1 cellular context compared by ENCODE assay signal in the genomic region with DNA sequence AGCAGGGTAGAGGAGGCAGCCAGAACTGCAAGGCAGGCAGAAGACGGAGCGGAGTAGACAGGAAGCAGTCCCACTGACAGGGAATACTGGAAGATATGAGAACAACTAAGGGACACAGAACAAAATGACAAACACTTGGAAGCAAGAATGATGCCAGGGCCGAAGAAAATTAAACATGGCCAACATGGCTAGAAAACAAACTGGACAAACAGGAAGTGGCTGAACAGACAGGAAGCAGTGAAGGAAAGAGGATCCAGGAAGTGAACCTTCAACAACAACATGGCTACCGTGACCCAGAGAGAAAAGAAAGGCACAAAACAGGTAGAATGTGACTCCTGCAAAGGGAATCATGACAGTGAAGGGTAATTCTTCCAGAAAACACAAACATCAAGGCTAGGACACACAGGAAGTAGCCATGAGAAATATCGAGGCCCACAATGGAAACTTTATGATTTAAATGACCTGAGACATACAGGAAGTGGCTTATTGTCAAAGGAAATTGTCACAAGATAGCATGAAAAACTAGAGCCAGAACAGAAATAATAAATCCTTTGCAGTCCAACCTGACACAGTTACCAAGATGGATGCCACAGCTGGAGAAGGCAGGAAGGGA.
TF ChIP-seq lines count a peak whose summit lies in the region.

No MANE protein-coding gene starts in this region.

TF ChIP-seq in IMR-90, 13 proteins besides CTCF, POLR2A, EP300 and RAD21:
- TF ChIP-seq, protein P1, sequence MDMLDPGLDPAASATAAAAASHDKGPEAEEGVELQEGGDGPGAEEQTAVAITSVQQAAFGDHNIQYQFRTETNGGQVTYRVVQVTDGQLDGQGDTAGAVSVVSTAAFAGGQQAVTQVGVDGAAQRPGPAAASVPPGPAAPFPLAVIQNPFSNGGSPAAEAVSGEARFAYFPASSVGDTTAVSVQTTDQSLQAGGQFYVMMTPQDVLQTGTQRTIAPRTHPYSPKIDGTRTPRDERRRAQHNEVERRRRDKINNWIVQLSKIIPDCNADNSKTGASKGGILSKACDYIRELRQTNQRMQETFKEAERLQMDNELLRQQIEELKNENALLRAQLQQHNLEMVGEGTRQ (IDR thresholded peaks at IDR 0.05; ENCODE audit: low read depth, low read length): no peak
- TF ChIP-seq FOS (IDR thresholded peaks at IDR 0.05; ENCODE audit: low read depth, low read length): no peak
- TF ChIP-seq BHLHE40 (IDR thresholded peaks at IDR 0.05; ENCODE audit: low read depth, low read length): no peak
- TF ChIP-seq MXI1 (IDR thresholded peaks at IDR 0.05; ENCODE audit: borderline replicate concordance, low read depth, low read length): no peak
- no peak for TF ChIP-seq RFX5 (IDR thresholded peaks at IDR 0.05; ENCODE audit: low read depth, low read length)
- TF ChIP-seq NFE2L2 (IDR thresholded peaks at IDR 0.05; ENCODE audit: low read depth, low read length): no peak
- TF ChIP-seq MAZ (IDR thresholded peaks at IDR 0.05; ENCODE audit: borderline replicate concordance, low read depth, low read length): no peak
- no peak for TF ChIP-seq MAFK (IDR thresholded peaks at IDR 0.05; ENCODE audit: low read depth, low read length)
- TF ChIP-seq CHD1 (IDR thresholded peaks at IDR 0.05; ENCODE audit: low read depth, low read length): no peak
- TF ChIP-seq, protein P2, sequence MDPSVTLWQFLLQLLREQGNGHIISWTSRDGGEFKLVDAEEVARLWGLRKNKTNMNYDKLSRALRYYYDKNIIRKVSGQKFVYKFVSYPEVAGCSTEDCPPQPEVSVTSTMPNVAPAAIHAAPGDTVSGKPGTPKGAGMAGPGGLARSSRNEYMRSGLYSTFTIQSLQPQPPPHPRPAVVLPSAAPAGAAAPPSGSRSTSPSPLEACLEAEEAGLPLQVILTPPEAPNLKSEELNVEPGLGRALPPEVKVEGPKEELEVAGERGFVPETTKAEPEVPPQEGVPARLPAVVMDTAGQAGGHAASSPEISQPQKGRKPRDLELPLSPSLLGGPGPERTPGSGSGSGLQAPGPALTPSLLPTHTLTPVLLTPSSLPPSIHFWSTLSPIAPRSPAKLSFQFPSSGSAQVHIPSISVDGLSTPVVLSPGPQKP (IDR thresholded peaks at IDR 0.05; ENCODE audit: borderline replicate concordance, low read depth, low read length): no peak
- no peak for TF ChIP-seq CEBPB (IDR thresholded peaks at IDR 0.05; ENCODE audit: low read depth, low read length)
- TF ChIP-seq SMC3 (IDR thresholded peaks at IDR 0.05; ENCODE audit: low read depth, low read length): no peak
- no peak for TF ChIP-seq RCOR1 (IDR thresholded peaks at IDR 0.05; ENCODE audit: insufficient replicate concordance, low read length)
TF ChIP-seq in IMR-90: peak in this region for 0.
